ENCODE assay signal across 1 cellular context in genomic region chr6:82100763-82101162, GRCh38.
TF ChIP-seq lines count a peak whose summit lies in the region.

No MANE protein-coding gene starts in this region.

TF ChIP-seq in HepG2, 621 proteins besides CTCF, POLR2A, EP300 and RAD21:
- TF ChIP-seq ZMYM3 (CRISPR knock-in tag; IDR thresholded peaks at IDR 0.05): peak; percentile 81; the same call in 1 of the 2 replicates
- TF ChIP-seq FOXO4 (CRISPR knock-in tag; conservative IDR thresholded peaks at IDR 0.05): 0 out of 2 replicates have a peak, but pooled peaks have one; percentile 27
- peak; percentile 58; the same call in 1 of the 2 replicates for TF ChIP-seq RCOR2 (CRISPR knock-in tag; IDR thresholded peaks at IDR 0.05)
- 0 out of 2 replicates have a peak, but pooled peaks have one; percentile 60 for TF ChIP-seq ZNF260 (CRISPR knock-in tag; IDR thresholded peaks at IDR 0.05; ENCODE audit: borderline replicate concordance, low read depth)
TF ChIP-seq in HepG2: peak in this region for 4; not testable (repeated sequence) for 617.
